Comparison of ENCODE assay signal across 9 cellular contexts in genomic region chr3:62188547-62189375, GRCh38.
DNase-seq lines count a peak whose midpoint lies in the region; ATAC-seq and TF ChIP-seq lines count a peak whose summit lies in the region.
"Had no signal": no experiment of that assay in that cellular context is flagged by ENCODE, and none has a peak within 500 bp of the region (broad histone marks: within the 10 kb centered on the region; RNA-seq: fewer than 3 reads in every experiment).

No MANE protein-coding gene starts in this region.

- CTCF ChIA-PET in activated CD4-positive, alpha-beta memory T cell treated with anti-CD3 and anti-CD28 coated beads for 36 hours (lab: Charles Lee) = interaction anchor here (0.7 to 4.3 kb wide), 10 partner anchors 8 to 807 kb away, joined by 3 to 34 read pairs (median 4); no protein-coding TSS in a partner anchor

- H3K4me3 Mint-ChIP-seq in activated CD4-positive, alpha-beta memory T cell treated with anti-CD3 and anti-CD28 coated beads for 36 hours = no peak overlapping the region
- no peak overlapping the region for H3K4me3 Mint-ChIP-seq in mesothelial cell of epicardium

- peaks cover 5% of the 10 kb centered on the region for H3K27me3 Mint-ChIP-seq in activated CD4-positive, alpha-beta memory T cell treated with anti-CD3 and anti-CD28 coated beads for 36 hours
- H3K27me3 Mint-ChIP-seq in mesothelial cell of epicardium (ENCODE audit: low read depth) = peaks cover 6% of the 10 kb centered on the region

- no peak overlapping the region for H3K27ac Mint-ChIP-seq in activated CD4-positive, alpha-beta memory T cell treated with anti-CD3 and anti-CD28 coated beads for 36 hours
- no peak overlapping the region for H3K27ac Mint-ChIP-seq in mesothelial cell of epicardium

- peak; percentile 84 for TF ChIP-seq CTCF in mesothelial cell of epicardium (IDR thresholded peaks at IDR 0.05; ENCODE audit: unreplicated experiment)

- DNase-seq in AML-193 (lab: John Stamatoyannopoulos, UW) (peak; percentile 62 to 68), NCI-H748 (lab: John Stamatoyannopoulos, UW; ENCODE audit: unreplicated experiment) (peak; percentile 64), mesothelial cell of epicardium (ENCODE audit: low spot score in 2 of 2, unreplicated experiment in 2 of 2) (peak; percentile 40 to 81)
- peak; percentile 73 for DNase-seq in activated CD4-positive, alpha-beta memory T cell treated with anti-CD3 and anti-CD28 coated beads for 36 hours
- DNase-seq in effector CD8-positive, alpha-beta T cell (lab: John Stamatoyannopoulos, UW) = peak; percentile 18
- peak; percentile 21 to 28 for DNase-seq in stimulated activated CD8-positive, alpha-beta memory T cell treated with anti-CD3 and anti-CD28 coated beads, Interleukin-4, amount 100 ng/mL, for 1 hour (ENCODE audit: low read depth in 2 of 2, low spot score in 1 of 2)

- ATAC-seq in GM19025 (IDR thresholded peaks at IDR 0.05; ENCODE audit: low read depth, unreplicated experiment) (peak; percentile 63), HG03432 (IDR thresholded peaks at IDR 0.05; ENCODE audit: unreplicated experiment) (peak; percentile 85)

- peaks cover 4% of the 10 kb centered on the region for H3K4me1 Mint-ChIP-seq in activated CD4-positive, alpha-beta memory T cell treated with anti-CD3 and anti-CD28 coated beads for 36 hours (ENCODE audit: low read depth)
- peaks cover 16% of the 10 kb centered on the region for H3K4me1 Mint-ChIP-seq in mesothelial cell of epicardium

- no peaks in the 10 kb centered on the region for H3K36me3 Mint-ChIP-seq in activated CD4-positive, alpha-beta memory T cell treated with anti-CD3 and anti-CD28 coated beads for 36 hours
- peaks cover 2% of the 10 kb centered on the region for H3K36me3 Mint-ChIP-seq in mesothelial cell of epicardium

- intact Hi-C loops in activated CD4-positive, alpha-beta memory T cell treated with anti-CD3 and anti-CD28 coated beads for 36 hours (cut with micrococcal nuclease) = loop anchor here (10.0 kb wide), 1 partner anchor 804 kb away; no protein-coding TSS in a partner anchor

- no peaks in the 10 kb centered on the region for H3K9me3 Mint-ChIP-seq in activated CD4-positive, alpha-beta memory T cell treated with anti-CD3 and anti-CD28 coated beads for 36 hours
- no peaks in the 10 kb centered on the region for H3K9me3 Mint-ChIP-seq in mesothelial cell of epicardium
- H3K9me3 Mint-ChIP-seq: IgD-negative memory B cell had no signal

- POLR2A ChIA-PET in activated CD4-positive, alpha-beta memory T cell treated with anti-CD3 and anti-CD28 coated beads for 36 hours (lab: Charles Lee) = no interaction called here

Comparison
In these comparisons a context has a peak if more than half of its experiments do, and no peak if none do; other contexts are left out.
1. Peak in every context shown above with its lines: DNase-seq and ATAC-seq.
2. DNase-seq: peak in every context shown above with its lines; median percentile 73 in activated CD4-positive, alpha-beta memory T cell treated with anti-CD3 and anti-CD28 coated beads for 36 hours; 65 in AML-193; 64 in NCI-H748; 60 in mesothelial cell of epicardium; 24 in stimulated activated CD8-positive, alpha-beta memory T cell treated with anti-CD3 and anti-CD28 coated beads, Interleukin-4, amount 100 ng/mL, for 1 hour; 18 in effector CD8-positive, alpha-beta T cell.